Comparison of ENCODE assay signal across 29 cellular contexts in genomic region chr2:32532341-32532740, GRCh38.
"Had no signal": no experiment of that assay in that cellular context is flagged by ENCODE, and none has a peak within 500 bp of the region (broad histone marks: within the 10 kb centered on the region; RNA-seq: fewer than 3 reads in every experiment).

No MANE protein-coding gene starts in this region.

- H3K27me3 Mint-ChIP-seq: activated CD4-positive, alpha-beta memory T cell treated with anti-CD3 and anti-CD28 coated beads for 36 hours; activated CD4-positive, alpha-beta T cell treated with anti-CD3 and anti-CD28 coated beads for 36 hours; activated CD4-positive, alpha-beta T cell treated with anti-CD3 and anti-CD28 coated beads, Interleukin-2, amount 10 ng/mL, durations not matched to agents 24 days and 14 days; activated CD8-positive, alpha-beta memory T cell treated with anti-CD3 and anti-CD28 coated beads, Interleukin-2, amount 10 ng/mL, durations not matched to agents 7 days and 5 days; activated naive CD4-positive, alpha-beta T cell treated with anti-CD3 and anti-CD28 coated beads, Interleukin-2, amount 10 ng/mL, durations not matched to agents 7 days and 5 days; activated naive CD8-positive, alpha-beta T cell treated with anti-CD3 and anti-CD28 coated beads, Interleukin-2, amount 10 ng/mL, durations not matched to agents 7 days and 5 days; brain; T-helper 17 cell had no signal

- H3K4me1 Mint-ChIP-seq: activated CD4-positive, alpha-beta T cell treated with anti-CD3 and anti-CD28 coated beads for 36 hours; activated naive CD4-positive, alpha-beta T cell treated with anti-CD3 and anti-CD28 coated beads, Interleukin-2, amount 10 ng/mL, durations not matched to agents 7 days and 5 days; brain had no signal

- H3K4me3 ChIP-seq: ascending aorta, esophagus squamous epithelium, gastroesophageal sphincter had no signal

- H3K27ac Mint-ChIP-seq: activated CD4-positive, alpha-beta memory T cell treated with anti-CD3 and anti-CD28 coated beads for 36 hours; activated CD4-positive, alpha-beta T cell treated with anti-CD3 and anti-CD28 coated beads for 36 hours; activated CD4-positive, alpha-beta T cell treated with anti-CD3 and anti-CD28 coated beads, Interleukin-2, amount 10 ng/mL, durations not matched to agents 24 days and 14 days; activated CD8-positive, alpha-beta memory T cell treated with anti-CD3 and anti-CD28 coated beads, Interleukin-2, amount 10 ng/mL, durations not matched to agents 7 days and 5 days; activated CD8-positive, alpha-beta T cell treated with anti-CD3 and anti-CD28 coated beads, Interleukin-2, amount 10 ng/mL, durations not matched to agents 7 days and 5 days; activated naive CD4-positive, alpha-beta T cell treated with anti-CD3 and anti-CD28 coated beads, Interleukin-2, amount 10 ng/mL, durations not matched to agents 7 days and 5 days; activated naive CD4-positive, alpha-beta T cell treated with anti-CD3 and anti-CD28 coated beads, Interleukin-2, amount 50 U/mL, for 72 hours; activated naive CD8-positive, alpha-beta T cell treated with anti-CD3 and anti-CD28 coated beads, Interleukin-2, amount 10 ng/mL, durations not matched to agents 7 days and 5 days; activated T-helper 1 cell treated with anti-CD3 and anti-CD28 coated beads, Interleukin-12 subunit alpha, Interleukin-12 subunit beta, Interleukin-2, Interleukin-4 antibody, amounts not matched to agents 30 ng/mL and 10 ng/mL and 1 ng/mL, durations not matched to agents 14 hours and 24 hours and 36 hours; brain; T-helper 17 cell; T-helper 2 cell treated with Interferon-gamma antibody and Interleukin-4, amounts not matched to agents 5 μg/mL and 100 μg/mL, for 36 hours had no signal

- H3K9me3 Mint-ChIP-seq: activated CD4-positive, alpha-beta memory T cell treated with anti-CD3 and anti-CD28 coated beads for 36 hours; activated CD4-positive, alpha-beta T cell treated with anti-CD3 and anti-CD28 coated beads, Interleukin-2, amount 10 ng/mL, durations not matched to agents 24 days and 14 days; activated naive CD4-positive, alpha-beta T cell treated with anti-CD3 and anti-CD28 coated beads, Interleukin-2, amount 10 ng/mL, durations not matched to agents 7 days and 5 days; activated naive CD4-positive, alpha-beta T cell treated with anti-CD3 and anti-CD28 coated beads, Interleukin-2, amount 50 U/mL, for 72 hours; activated naive CD8-positive, alpha-beta T cell treated with anti-CD3 and anti-CD28 coated beads, Interleukin-2, amount 10 ng/mL, durations not matched to agents 7 days and 5 days; T-helper 2 cell treated with Interferon-gamma antibody and Interleukin-4, amounts not matched to agents 5 μg/mL and 100 μg/mL, for 36 hours had no signal

- H3K4me1 ChIP-seq: ascending aorta, esophagus squamous epithelium, gastroesophageal sphincter had no signal

- ATAC-seq: activated CD4-positive, alpha-beta T cell treated with anti-CD3 and anti-CD28 coated beads for 36 hours; activated CD8-positive, alpha-beta memory T cell treated with anti-CD3 and anti-CD28 coated beads, Interleukin-2, amount 10 ng/mL, durations not matched to agents 7 days and 5 days; activated CD8-positive, alpha-beta T cell treated with anti-CD3 and anti-CD28 coated beads, Interleukin-2, amount 10 ng/mL, durations not matched to agents 7 days and 5 days; activated naive CD4-positive, alpha-beta T cell treated with anti-CD3 and anti-CD28 coated beads, Interleukin-2, amount 50 U/mL, for 72 hours; gastroesophageal sphincter; T-helper 17 cell had no signal

- DNase-seq: activated CD4-positive, alpha-beta memory T cell treated with anti-CD3 and anti-CD28 coated beads for 36 hours; activated CD4-positive, alpha-beta T cell treated with anti-CD3 and anti-CD28 coated beads for 36 hours; activated CD4-positive, alpha-beta T cell treated with anti-CD3 and anti-CD28 coated beads, Interleukin-2, amount 10 ng/mL, durations not matched to agents 24 days and 14 days; activated CD4-positive, CD25-positive, alpha-beta regulatory T cell; activated CD4-positive, CD25-positive, alpha-beta regulatory T cell treated with anti-CD3 and anti-CD28 coated beads, Interleukin-2, amount 50 U/mL, for 72 hours; activated CD8-positive, alpha-beta memory T cell treated with anti-CD3 and anti-CD28 coated beads, Interleukin-2, amount 10 ng/mL, durations not matched to agents 7 days and 5 days; activated CD8-positive, alpha-beta memory T cell treated with anti-CD3 and anti-CD28 coated beads, Interleukin-2, amount 50 U/mL, for 4 hours; activated CD8-positive, alpha-beta T cell treated with anti-CD3 and anti-CD28 coated beads, Interleukin-2, amount 10 ng/mL, durations not matched to agents 7 days and 5 days; activated gamma-delta T cell; activated naive CD4-positive, alpha-beta T cell; activated naive CD4-positive, alpha-beta T cell treated with anti-CD3 and anti-CD28 coated beads, Interleukin-2, amount 10 ng/mL, durations not matched to agents 7 days and 5 days; activated naive CD8-positive, alpha-beta T cell treated with anti-CD3 and anti-CD28 coated beads, Interleukin-2, amount 10 ng/mL, durations not matched to agents 7 days and 5 days; activated T-cell treated with anti-CD3 and anti-CD28 coated beads, Interleukin-2, amount 50 U/mL, for 1 hour; activated T-cell treated with anti-CD3 and anti-CD28 coated beads, Interleukin-2, amount 50 U/mL, for 48 hours; cortex of kidney; dermis blood vessel endothelial cell; effector CD4-positive, alpha-beta T cell; esophagus squamous epithelium; foreskin melanocyte; T-helper 1 cell; T-helper 17 cell; T1000 had no signal

- H3K27ac ChIP-seq: ascending aorta, epithelial cell of prostate, esophagus squamous epithelium, gastroesophageal sphincter had no signal

- H3K4me3 Mint-ChIP-seq: activated CD4-positive, alpha-beta memory T cell treated with anti-CD3 and anti-CD28 coated beads for 36 hours; activated CD4-positive, alpha-beta T cell treated with anti-CD3 and anti-CD28 coated beads for 36 hours; activated CD4-positive, alpha-beta T cell treated with anti-CD3 and anti-CD28 coated beads, Interleukin-2, amount 10 ng/mL, durations not matched to agents 24 days and 14 days; activated CD8-positive, alpha-beta memory T cell treated with anti-CD3 and anti-CD28 coated beads, Interleukin-2, amount 10 ng/mL, durations not matched to agents 7 days and 5 days; activated CD8-positive, alpha-beta T cell treated with anti-CD3 and anti-CD28 coated beads, Interleukin-2, amount 10 ng/mL, durations not matched to agents 7 days and 5 days; activated naive CD4-positive, alpha-beta T cell treated with anti-CD3 and anti-CD28 coated beads, Interleukin-2, amount 10 ng/mL, durations not matched to agents 7 days and 5 days; activated naive CD8-positive, alpha-beta T cell treated with anti-CD3 and anti-CD28 coated beads, Interleukin-2, amount 10 ng/mL, durations not matched to agents 7 days and 5 days; activated T-helper 1 cell treated with anti-CD3 and anti-CD28 coated beads, Interleukin-12 subunit alpha, Interleukin-12 subunit beta, Interleukin-2, Interleukin-4 antibody, amounts not matched to agents 30 ng/mL and 10 ng/mL and 1 ng/mL, durations not matched to agents 14 hours and 24 hours and 36 hours; brain; T-helper 17 cell; T-helper 2 cell treated with Interferon-gamma antibody and Interleukin-4, amounts not matched to agents 5 μg/mL and 100 μg/mL, for 36 hours had no signal

- H3K27me3 ChIP-seq: ascending aorta, esophagus squamous epithelium, gastroesophageal sphincter had no signal

- H3K9me3 ChIP-seq: ascending aorta, esophagus squamous epithelium, gastroesophageal sphincter had no signal
